8 cellular contexts compared by ENCODE assay signal in the genomic region with DNA sequence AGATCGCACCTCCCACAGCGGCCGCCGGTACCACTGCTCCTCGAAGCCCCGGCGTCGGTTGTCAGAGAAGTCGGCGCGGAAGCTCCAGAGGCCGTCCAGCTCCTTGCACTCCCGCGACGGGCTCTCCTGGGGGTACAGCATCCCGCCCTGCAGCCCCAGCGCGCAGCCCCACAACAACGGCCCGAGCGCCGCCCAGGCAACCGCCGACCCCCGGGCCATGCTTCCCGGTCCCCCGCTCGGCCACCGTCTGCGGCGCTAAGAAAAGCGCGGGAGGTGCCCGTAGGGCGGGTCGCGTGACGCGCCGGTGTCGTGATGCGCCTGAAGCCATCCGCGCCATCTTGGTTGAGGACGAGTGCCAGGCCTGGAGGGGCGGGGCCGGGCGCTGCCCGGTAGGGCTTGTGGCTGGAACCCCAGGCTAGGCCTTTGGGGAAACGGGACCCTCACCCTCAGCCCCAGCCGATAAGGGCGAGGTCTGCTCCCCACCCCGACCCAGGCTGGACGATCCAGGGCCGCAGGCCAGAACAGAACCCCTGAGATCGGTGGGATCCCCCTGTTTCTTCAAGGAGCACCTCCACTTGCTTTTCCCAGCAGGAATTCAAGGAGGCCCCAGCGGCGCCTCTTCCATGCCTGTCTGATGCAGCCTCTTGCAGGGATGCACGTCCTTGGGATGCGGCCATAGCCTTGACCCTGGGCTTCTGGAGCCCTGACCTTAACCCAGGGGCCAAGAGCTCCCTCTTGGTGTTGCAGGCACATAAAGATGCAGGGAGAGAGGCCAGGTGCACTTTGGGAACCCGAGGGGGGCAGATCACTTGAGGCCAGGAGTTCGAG. TPM values are rescaled to one million over a fixed set of nuclear protein-coding genes. Genes with fewer than 3 reads are reported as not detected.
DNase-seq lines count a peak whose midpoint lies in the region; ATAC-seq and TF ChIP-seq lines count a peak whose summit lies in the region.

A gene (minus strand): TSS at position 249 of the 828 bp plus-strand sequence. CDS start 30 bp downstream, at position 219.

- peak; percentile 82 for TF ChIP-seq POLR2A in GM19099 (IDR thresholded peaks at IDR 0.05; ENCODE audit: extremely low read depth, insufficient read length, low read depth)

- peak; percentile 98 for DNase-seq in AG20443 (ENCODE audit: low spot score)
- peak; percentile 84 for DNase-seq in NCI-H460 (ENCODE audit: extremely low read depth, low read depth)
- peak; percentile 93 for DNase-seq in activated CD4-positive, CD25-positive, alpha-beta regulatory T cell treated with anti-CD3 and anti-CD28 coated beads, Interleukin-2, amount 50 U/mL, for 72 hours
- DNase-seq in cerebellar cortex (ENCODE audit: low spot score), result peak; percentile 92
- peak; percentile 93 for DNase-seq in islet precursor cell
- peak; percentile 90 for DNase-seq in stimulated activated CD4-positive, alpha-beta T cell treated with anti-CD3 and anti-CD28 coated beads, Interleukin-12 subunit alpha, Interleukin-12 subunit beta, amount 100 ng/mL, for 4 hours

- peak; percentile 62 for ATAC-seq in HG03378 (IDR thresholded peaks at IDR 0.05; ENCODE audit: unreplicated experiment)

RNA-seq across cellular contexts. Expression of the gene that starts here (rescaled TPM):
- 25.6 and 33.6 TPM in 2 replicates for total RNA-seq in NCI-H460 (2014; rRNA removed; shearing (Covaris generic))
- 75.1 and 88.9 TPM in 2 replicates for polyA plus RNA-seq in NCI-H460 (2014; cell fraction: nucleus; rRNA removed)

Comparison
In these comparisons a context has a peak if more than half of its experiments do, and no peak if none do; other contexts are left out.
1. Peak in every context shown above with its lines: DNase-seq and ATAC-seq.